In the genomic region with DNA sequence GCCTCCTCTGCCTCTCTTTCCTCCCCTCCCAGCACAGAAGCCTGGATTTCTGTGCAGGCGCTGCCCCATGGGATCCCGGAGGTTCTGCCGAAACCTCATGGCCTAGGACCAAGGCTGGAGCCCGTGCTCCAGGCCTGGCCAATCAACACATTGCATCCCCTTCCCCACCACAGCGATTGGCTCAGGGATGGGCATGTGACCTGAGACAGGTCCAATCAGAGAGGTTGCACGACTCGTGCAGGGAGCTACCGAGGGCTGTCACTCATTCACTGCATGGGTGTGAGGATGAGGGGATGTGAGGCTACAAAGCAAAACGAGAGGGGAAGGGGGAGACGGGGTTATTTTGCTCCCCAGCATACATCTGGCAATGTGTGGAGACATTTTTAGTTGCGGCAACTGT, we compare ENCODE assay signal across 18 cellular contexts. TPM values are rescaled to one million over a fixed set of nuclear protein-coding genes. Genes with fewer than 3 reads are reported as not detected.
DNase-seq lines count a peak whose midpoint lies in the region; ATAC-seq, FAIRE-seq and TF ChIP-seq lines count a peak whose summit lies in the region.
"Had no signal": no experiment of that assay in that cellular context is flagged by ENCODE, and none has a peak within 500 bp of the region (broad histone marks: within the 10 kb centered on the region; RNA-seq: fewer than 3 reads in every experiment).

No MANE protein-coding gene starts in this region.

- no peak for DNase-seq in GM23338 (ENCODE audit: low spot score)
- no peak for DNase-seq in IMR-90
- no peak for DNase-seq in GM12878 (ENCODE audit: low read depth, low spot score)
- DNase-seq in iPS-NIHi11 (ENCODE audit: low spot score): peak; percentile 36
- no peak for DNase-seq in activated CD8-positive, alpha-beta memory T cell treated with anti-CD3 and anti-CD28 coated beads for 24 hours
- no peak for DNase-seq in activated T-cell treated with anti-CD3 and anti-CD28 coated beads, Interleukin-2, amount 50 U/mL, for 1 hour
- no peak for DNase-seq in GM10248 (ENCODE audit: extremely low spot score)
- DNase-seq: 8988T; AML-193; Caco-2; CD8-positive, alpha-beta memory T cell; DMS53; GF-D8; GOT3 had no signal

- H2AK5ac ChIP-seq in IMR-90 (ENCODE audit: low read depth, low read length): no peak overlapping the region

- H3K9me3 ChIP-seq in IMR-90 (ENCODE audit: control insufficient read depth, insufficient read depth, low read length) (no peaks in the 10 kb centered on the region), GM12878 (replicated peaks; ENCODE audit: control insufficient read depth, insufficient read depth, low read length) (no peaks in the 10 kb centered on the region)
- H3K9me3 ChIP-seq: BLaER1, Caco-2 had no signal

- BruUV-seq in IMR-90 (replicated peaks; lab: Mats Ljungman, UMichigan): no TSS peak
- no TSS peak for BruUV-seq in GM12878 (replicated peaks; lab: Mats Ljungman, UMichigan)

- H2AFZ ChIP-seq in GM23338: no peak overlapping the region
- no peak overlapping the region for H2AFZ ChIP-seq in IMR-90 (replicated peaks; ENCODE audit: low read length, poor library complexity)
- no peak overlapping the region for H2AFZ ChIP-seq in GM12878 (ENCODE audit: control insufficient read depth, low read depth, low read length)

- 90% methylated on average over 2 of the region's 11 CpGs; no CpG with 5 or more reads in 1 of the 2 experiments for WGBS in IMR-90 (ENCODE audit: extremely low coverage in 2 of 2, insufficient read length in 1 of 2), 2 experiments
- 51% methylated on average over 8 of the region's 11 CpGs for WGBS in GM12878 (ENCODE audit: insufficient coverage, insufficient replicate concordance, low lambda C conversion rate, missing lambda C conversion rate)

- no peak overlapping the region for H2BK20ac ChIP-seq in IMR-90 (ENCODE audit: low read depth, low read length)

- H3K4me2 ChIP-seq in GM23338 (no peak overlapping the region), IMR-90 (ENCODE audit: low read depth, low read length) (no peak overlapping the region), GM12878 (ENCODE audit: control insufficient read depth, insufficient read depth) (no peak overlapping the region)
- H3K4me2 ChIP-seq: BLaER1 had no signal

- no peak overlapping the region for H4K5ac ChIP-seq in IMR-90 (ENCODE audit: low read depth, low read length)

- TF ChIP-seq EP300 in GM12878 (IDR thresholded peaks at IDR 0.05; ENCODE audit: borderline replicate concordance in 1 of 2, control insufficient read depth in 1 of 2, low read depth in 2 of 2, low read length in 2 of 2): no peak

- ATAC-seq in GM23338 (peak; percentile 62), IMR-90 (ENCODE audit: low read depth) (no peak), GM12878 (no peak), HG02870 (IDR thresholded peaks at IDR 0.05; ENCODE audit: unreplicated experiment) (no peak)
- ATAC-seq: HCT116 had no signal

- no peaks in the 10 kb centered on the region for H3K27me3 ChIP-seq in GM23338 (ENCODE audit: insufficient read depth)
- H3K27me3 ChIP-seq in IMR-90 (ENCODE audit: control insufficient read depth, insufficient read depth, low read length): peaks cover 3% of the 10 kb centered on the region; the same call in 1 of the 2 replicates
- H3K27me3 ChIP-seq in GM12878 (replicated peaks in 1 of 2; ENCODE audit: control insufficient read depth in 2 of 2, insufficient read depth in 2 of 2, low read length in 1 of 2): no peaks in the 10 kb centered on the region
- H3K27me3 ChIP-seq: BLaER1 had no signal

- H3K23ac ChIP-seq in IMR-90 (ENCODE audit: low read depth, low read length): no peak overlapping the region

- H3K4ac ChIP-seq in IMR-90 (ENCODE audit: low read depth, low read length): no peak overlapping the region

- H3K36me3 ChIP-seq in GM23338 (ENCODE audit: insufficient read depth) (no peaks in the 10 kb centered on the region), IMR-90 (ENCODE audit: control insufficient read depth, insufficient read depth, low read length) (no peaks in the 10 kb centered on the region), GM12878 (ENCODE audit: control insufficient read depth in 2 of 2, insufficient read depth in 2 of 2, low read length in 1 of 2) (no peaks in the 10 kb centered on the region)
- H3K36me3 ChIP-seq: BLaER1 had no signal

- H2BK5ac ChIP-seq in IMR-90 (ENCODE audit: low read depth, low read length, poor library complexity, severe bottlenecking): no peak overlapping the region

- no peak overlapping the region for H2BK15ac ChIP-seq in IMR-90 (ENCODE audit: low read depth, low read length)

- POLR2A ChIA-PET in IMR-90 (lab: Charles Lee; ENCODE audit: unreplicated experiment) (no interaction called here), GM12878 (lab: Charles Lee) (no interaction called here), GM10248 (lab: Yijun Ruan, JAX) (no interaction called here)

- no peaks in the 10 kb centered on the region for H3K79me1 ChIP-seq in IMR-90 (ENCODE audit: low read depth in 1 of 2, low read length in 2 of 2)

- H3K9ac ChIP-seq in IMR-90 (ENCODE audit: low read depth, low read length) (no peak overlapping the region), GM12878 (ENCODE audit: control insufficient read depth, insufficient read depth, low read length) (no peak overlapping the region)
- H3K9ac ChIP-seq: BLaER1 had no signal

- SMC1A ChIA-PET in GM12878 (lab: Charles Lee; ENCODE audit: uncharacterized antibody, unreplicated experiment): no interaction called here

- in situ Hi-C loops in IMR-90 (cut with MboI; ENCODE audit: low sequenced_read_pairs) (no loop called here), GM12878 (cut with MboI) (no loop called here)

- H2AK9ac ChIP-seq in IMR-90 (replicated peaks; ENCODE audit: low read depth, low read length, poor library complexity): no peak overlapping the region

- H3K79me2 ChIP-seq in GM23338 (replicated peaks; ENCODE audit: insufficient read depth): no peaks in the 10 kb centered on the region
- H3K79me2 ChIP-seq in GM12878 (ENCODE audit: control insufficient read depth, insufficient read depth, low read length): no peaks in the 10 kb centered on the region

- H3K4me3 Mint-ChIP-seq in GM23338: no peak overlapping the region
- H3K4me3 Mint-ChIP-seq: CD8-positive, alpha-beta memory T cell had no signal

- no peak overlapping the region for H3K18ac ChIP-seq in IMR-90 (ENCODE audit: low read depth, low read length)

- no peak for FAIRE-seq in GM12878 (lab: Jason Lieb, UNC)

- H3K4me3 ChIP-seq in GM23338 (no peak overlapping the region), IMR-90 (ENCODE audit: insufficient read depth, low read depth, low read length) (no peak overlapping the region), GM12878 (no peak overlapping the region)
- H3K4me3 ChIP-seq: BLaER1 had no signal

- no peaks in the 10 kb centered on the region for H3K9me3 Mint-ChIP-seq in GM23338
- H3K9me3 Mint-ChIP-seq: CD8-positive, alpha-beta memory T cell had no signal

- no peak overlapping the region for H4K8ac ChIP-seq in IMR-90 (ENCODE audit: low read depth in 2 of 2, low read length in 2 of 2)

- TF ChIP-seq POLR2A in IMR-90 (IDR thresholded peaks at IDR 0.05; ENCODE audit: low read depth, low read length) (no peak), GM12878 (IDR thresholded peaks at IDR 0.05; ENCODE audit: low read depth, low read length) (no peak)

- H3K4me1 ChIP-seq in GM23338 (ENCODE audit: insufficient read depth) (no peaks in the 10 kb centered on the region), IMR-90 (ENCODE audit: control insufficient read depth, insufficient read depth, low read length) (no peaks in the 10 kb centered on the region), GM12878 (ENCODE audit: control insufficient read depth, insufficient read depth, low read length) (no peaks in the 10 kb centered on the region)
- H3K4me1 ChIP-seq: Caco-2 had no signal

- H3K27ac Mint-ChIP-seq in GM23338: no peak overlapping the region
- H3K27ac Mint-ChIP-seq: CD8-positive, alpha-beta memory T cell had no signal

- H3K4me1 Mint-ChIP-seq in GM23338: no peaks in the 10 kb centered on the region
- H3K4me1 Mint-ChIP-seq: CD8-positive, alpha-beta memory T cell had no signal

- no peak overlapping the region for H3K56ac ChIP-seq in IMR-90 (ENCODE audit: extremely low read depth, insufficient read depth, low read length)

- TF ChIP-seq RAD21 in IMR-90 (IDR thresholded peaks at IDR 0.05; ENCODE audit: low read length): no peak
- no peak for TF ChIP-seq RAD21 in GM12878 (IDR thresholded peaks at IDR 0.05; ENCODE audit: insufficient read depth, low read depth, low read length)

- dilution Hi-C loops in IMR-90 (cut with HindIII; ENCODE audit: low sequenced_read_pairs, unreplicated experiment): no loop called here

- H3K14ac ChIP-seq in IMR-90 (replicated peaks; ENCODE audit: low read depth, low read length): no peak overlapping the region

- H3K27ac ChIP-seq in GM23338 (ENCODE audit: low read depth): no peak overlapping the region
- H3K27ac ChIP-seq in IMR-90 (ENCODE audit: insufficient read depth, low read length): no peak overlapping the region
- no peak overlapping the region for H3K27ac ChIP-seq in GM12878 (ENCODE audit: control insufficient read depth, insufficient read depth)
- H3K27ac ChIP-seq: BLaER1 had no signal

- H4K20me1 ChIP-seq in GM23338 (replicated peaks; ENCODE audit: insufficient read depth) (no peaks in the 10 kb centered on the region), IMR-90 (ENCODE audit: insufficient read depth, low read length) (no peaks in the 10 kb centered on the region), GM12878 (ENCODE audit: control insufficient read depth, insufficient read depth) (no peaks in the 10 kb centered on the region)
- H4K20me1 ChIP-seq: BLaER1 had no signal

- H2BK120ac ChIP-seq in IMR-90 (ENCODE audit: low read depth, low read length): no peak overlapping the region

- no peaks in the 10 kb centered on the region for H3F3A ChIP-seq in GM23338 (replicated peaks; ENCODE audit: low read depth)

- CTCF ChIA-PET in IMR-90 (lab: Yijun Ruan, JAX) (no interaction called here), GM12878 (lab: Yijun Ruan, JAX) (no interaction called here), GM10248 (lab: Yijun Ruan, JAX) (no interaction called here)

- no peak for TF ChIP-seq CTCF in GM23338 (conservative IDR thresholded peaks at IDR 0.05; ENCODE audit: low read depth in 2 of 2)
- no peak for TF ChIP-seq CTCF in IMR-90 (conservative IDR thresholded peaks at IDR 0.05; ENCODE audit: low read depth, low read length)
- no peak for TF ChIP-seq CTCF in GM12878 (IDR thresholded peaks at IDR 0.05 in 2 of 3, conservative IDR thresholded peaks at IDR 0.05 in 1 of 3; ENCODE audit: control insufficient read depth in 2 of 3, extremely low read depth in 1 of 3, insufficient read depth in 1 of 3, low read depth in 3 of 3, low read length in 3 of 3)
- no peak for TF ChIP-seq CTCF in GM10248 (IDR thresholded peaks at IDR 0.05; ENCODE audit: control extremely low read depth, extremely low read depth, low read depth, missing control alignments)

- H3K9me1 ChIP-seq in IMR-90 (ENCODE audit: insufficient read depth, low read length): no peaks in the 10 kb centered on the region

- RAD21 ChIA-PET in GM12878 (lab: Charles Lee; ENCODE audit: unreplicated experiment): no interaction called here

- H3K27me3 Mint-ChIP-seq in GM23338 (ENCODE audit: insufficient read depth, low read depth, poor library complexity): no peaks in the 10 kb centered on the region

- intact Hi-C loops in IMR-90 (cut with micrococcal nuclease): no loop called here
- intact Hi-C loops in GM12878 (cut with micrococcal nuclease; ENCODE audit: unreplicated experiment): no loop called here

- H4K91ac ChIP-seq in IMR-90 (ENCODE audit: insufficient read depth, low read depth, low read length): no peak overlapping the region

- no peaks in the 10 kb centered on the region for H3K9me2 ChIP-seq in GM23338 (ENCODE audit: insufficient read depth)

- H3K36me3 Mint-ChIP-seq in GM23338 (ENCODE audit: low read depth): no peaks in the 10 kb centered on the region
- H3K36me3 Mint-ChIP-seq: CD8-positive, alpha-beta memory T cell had no signal

RNA-seq across cellular contexts. Expression of a gene that starts 3.3 kb away (rescaled TPM):
- not detected in 2 replicates for total RNA-seq in GM23338 (2014; rRNA removed; shearing (Covaris generic))
- polyA plus RNA-seq in GM23338 (2016; fragmentation: Nextera tagmentation; extraction: Ambion mirVana) (not detected in 2 replicates), IMR-90 (2012; rRNA removed) (not detected in 2 replicates), GM12878 (2011; rRNA removed) (not detected in 2 replicates), GM12878 (2014; fragmentation: Illumina TruSeq; extraction: Trizol) (not detected in 2 replicates), GM12878 (2014; fragmentation: Nextera tagmentation; extraction: Ambion mirVana) (not detected), GM12878 (2014; rRNA removed) (not detected in 2 replicates), GM12878 (2016; fragmentation: Nextera tagmentation; extraction: Ambion mirVana) (not detected)
- total RNA-seq in IMR-90 (2012; rRNA removed) (not detected in 2 replicates), GM12878 (2014; rRNA removed) (not detected in 2 replicates), GM12878 (2014; rRNA removed; fragmentation: Illumina TruSeq; extraction: Trizol) (not detected in 2 replicates), GM12878 (2021) (0.27 TPM in 1 of 2 replicates, not detected in the other)
- 0.05 TPM in 1 of 2 replicates, not detected in the other for polyA plus RNA-seq in IMR-90 (2012; cell fraction: cytosol; rRNA removed)
- polyA plus RNA-seq in IMR-90 (2012; cell fraction: nucleus; rRNA removed; ENCODE audit: low replicate concordance): not detected in 2 replicates
- total RNA-seq in GM12878 (2013; cell fraction: nucleolus; rRNA removed): not detected in 2 replicates
- not detected for polyA plus RNA-seq in GM12878 (2011; ENCODE audit: low read depth)
- polyA plus RNA-seq in GM12878 (2011; cell fraction: cytosol; rRNA removed): not detected in 2 replicates
- not detected in 2 replicates for polyA plus RNA-seq in GM12878 (2011; cell fraction: nucleus; rRNA removed)
- polyA plus RNA-seq in GM12878 (2012): not detected in 2 replicates
- polyA minus RNA-seq in GM12878 (2011; rRNA and poly(A)+ RNA removed): not detected in 2 replicates
- not detected in 2 replicates for polyA minus RNA-seq in GM12878 (2011; cell fraction: cytosol; rRNA and poly(A)+ RNA removed)
- not detected in 2 replicates for polyA minus RNA-seq in GM12878 (2011; cell fraction: nucleus; rRNA and poly(A)+ RNA removed)
- total RNA-seq: Caco-2; CD8-positive, alpha-beta memory T cell; HT-29 had no signal
- polyA plus RNA-seq: CD8-positive, alpha-beta memory T cell had no signal

RNA-seq across cellular contexts. Expression of a gene that starts 16.1 kb away (rescaled TPM):
- not detected in 2 replicates for total RNA-seq in GM23338 (2014; rRNA removed; shearing (Covaris generic))
- polyA plus RNA-seq in GM23338 (2016; fragmentation: Nextera tagmentation; extraction: Ambion mirVana) (not detected in 2 replicates), IMR-90 (2012; rRNA removed) (not detected in 2 replicates), GM12878 (2011; rRNA removed) (not detected in 2 replicates), GM12878 (2014; fragmentation: Illumina TruSeq; extraction: Trizol) (not detected in 2 replicates), GM12878 (2014; fragmentation: Nextera tagmentation; extraction: Ambion mirVana) (not detected), GM12878 (2014; rRNA removed) (not detected in 2 replicates), GM12878 (2016; fragmentation: Nextera tagmentation; extraction: Ambion mirVana) (not detected)
- total RNA-seq in IMR-90 (2012; rRNA removed) (not detected in 2 replicates), GM12878 (2014; rRNA removed) (not detected in 2 replicates), GM12878 (2014; rRNA removed; fragmentation: Illumina TruSeq; extraction: Trizol) (not detected in 2 replicates), GM12878 (2021) (0.90 and 1.5 TPM in 2 replicates)
- polyA plus RNA-seq in IMR-90 (2012; cell fraction: cytosol; rRNA removed): not detected in 2 replicates
- not detected in 2 replicates for polyA plus RNA-seq in IMR-90 (2012; cell fraction: nucleus; rRNA removed; ENCODE audit: low replicate concordance)
- not detected in 2 replicates for total RNA-seq in GM12878 (2013; cell fraction: nucleolus; rRNA removed)
- not detected for polyA plus RNA-seq in GM12878 (2011; ENCODE audit: low read depth)
- polyA plus RNA-seq in GM12878 (2011; cell fraction: cytosol; rRNA removed): not detected in 2 replicates
- not detected in 2 replicates for polyA plus RNA-seq in GM12878 (2011; cell fraction: nucleus; rRNA removed)
- polyA plus RNA-seq in GM12878 (2012): not detected in 2 replicates
- polyA minus RNA-seq in GM12878 (2011; rRNA and poly(A)+ RNA removed): not detected in 2 replicates
- not detected in 2 replicates for polyA minus RNA-seq in GM12878 (2011; cell fraction: cytosol; rRNA and poly(A)+ RNA removed)
- not detected in 2 replicates for polyA minus RNA-seq in GM12878 (2011; cell fraction: nucleus; rRNA and poly(A)+ RNA removed)
- total RNA-seq: Caco-2; CD8-positive, alpha-beta memory T cell; HT-29 had no signal
- polyA plus RNA-seq: CD8-positive, alpha-beta memory T cell had no signal

RNA-seq across cellular contexts. Expression of a gene that starts 34.4 kb away (rescaled TPM):
- 0.24 TPM in 1 of 2 replicates, not detected in the other for total RNA-seq in GM23338 (2014; rRNA removed; shearing (Covaris generic))
- not detected in 2 replicates for polyA plus RNA-seq in GM23338 (2016; fragmentation: Nextera tagmentation; extraction: Ambion mirVana)
- total RNA-seq in IMR-90 (2012; rRNA removed): not detected in 2 replicates
- not detected in 2 replicates for polyA plus RNA-seq in IMR-90 (2012; rRNA removed)
- polyA plus RNA-seq in IMR-90 (2012; cell fraction: cytosol; rRNA removed): not detected in 2 replicates
- 0.86 and 1.7 TPM in 2 replicates for polyA plus RNA-seq in IMR-90 (2012; cell fraction: nucleus; rRNA removed; ENCODE audit: low replicate concordance)
- not detected in 2 replicates for total RNA-seq in GM12878 (2013; cell fraction: nucleolus; rRNA removed)
- total RNA-seq in GM12878 (2014; rRNA removed): not detected in 2 replicates
- not detected in 2 replicates for total RNA-seq in GM12878 (2014; rRNA removed; fragmentation: Illumina TruSeq; extraction: Trizol)
- total RNA-seq in GM12878 (2021): 1.5 and 1.9 TPM in 2 replicates
- polyA plus RNA-seq in GM12878 (2011; ENCODE audit: low read depth): not detected
- not detected in 2 replicates for polyA plus RNA-seq in GM12878 (2011; rRNA removed)
- not detected in 2 replicates for polyA plus RNA-seq in GM12878 (2011; cell fraction: cytosol; rRNA removed)
- 0.22 TPM in 1 of 2 replicates, not detected in the other for polyA plus RNA-seq in GM12878 (2011; cell fraction: nucleus; rRNA removed)
- polyA plus RNA-seq in GM12878 (2012): not detected in 2 replicates
- polyA plus RNA-seq in GM12878 (2014; fragmentation: Illumina TruSeq; extraction: Trizol): 0.79 TPM in 1 of 2 replicates, not detected in the other
- polyA plus RNA-seq in GM12878 (2014; fragmentation: Nextera tagmentation; extraction: Ambion mirVana): not detected
- polyA plus RNA-seq in GM12878 (2014; rRNA removed): 0.03 TPM in 1 of 2 replicates, not detected in the other
- not detected for polyA plus RNA-seq in GM12878 (2016; fragmentation: Nextera tagmentation; extraction: Ambion mirVana)
- polyA minus RNA-seq in GM12878 (2011; rRNA and poly(A)+ RNA removed): not detected in 2 replicates
- polyA minus RNA-seq in GM12878 (2011; cell fraction: cytosol; rRNA and poly(A)+ RNA removed): not detected in 2 replicates
- not detected in 2 replicates for polyA minus RNA-seq in GM12878 (2011; cell fraction: nucleus; rRNA and poly(A)+ RNA removed)
- total RNA-seq: Caco-2; CD8-positive, alpha-beta memory T cell; HT-29 had no signal
- polyA plus RNA-seq: CD8-positive, alpha-beta memory T cell had no signal

RNA-seq across cellular contexts. Expression of a gene that starts 51.4 kb away (rescaled TPM):
- 25.0 and 26.1 TPM in 2 replicates for total RNA-seq in GM23338 (2014; rRNA removed; shearing (Covaris generic))
- polyA plus RNA-seq in GM23338 (2016; fragmentation: Nextera tagmentation; extraction: Ambion mirVana) (7.7 and 9.2 TPM in 2 replicates), IMR-90 (2012; rRNA removed) (7.8 and 8.3 TPM in 2 replicates), GM12878 (2011; rRNA removed) (10.1 and 14.6 TPM in 2 replicates), GM12878 (2014; fragmentation: Illumina TruSeq; extraction: Trizol) (7.9 and 8.2 TPM in 2 replicates), GM12878 (2014; fragmentation: Nextera tagmentation; extraction: Ambion mirVana) (1 to 10 TPM; 2.7 to 3.9 TPM), GM12878 (2014; rRNA removed) (8.8 and 9.8 TPM in 2 replicates), GM12878 (2016; fragmentation: Nextera tagmentation; extraction: Ambion mirVana) (1 to 10 TPM; 7.2 to 7.6 TPM)
- total RNA-seq in IMR-90 (2012; rRNA removed) (5.3 and 7.0 TPM in 2 replicates), GM12878 (2014; rRNA removed) (7.6 and 8.7 TPM in 2 replicates), GM12878 (2014; rRNA removed; fragmentation: Illumina TruSeq; extraction: Trizol) (6.3 and 6.5 TPM in 2 replicates), GM12878 (2021) (8.5 and 10.8 TPM in 2 replicates)
- 8.0 and 8.7 TPM in 2 replicates for polyA plus RNA-seq in IMR-90 (2012; cell fraction: cytosol; rRNA removed)
- polyA plus RNA-seq in IMR-90 (2012; cell fraction: nucleus; rRNA removed; ENCODE audit: low replicate concordance): 19.8 and 20.6 TPM in 2 replicates
- 9.2 and 9.5 TPM in 2 replicates for total RNA-seq in GM12878 (2013; cell fraction: nucleolus; rRNA removed)
- 5.6 TPM for polyA plus RNA-seq in GM12878 (2011; ENCODE audit: low read depth)
- 20.3 and 21.5 TPM in 2 replicates for polyA plus RNA-seq in GM12878 (2011; cell fraction: cytosol; rRNA removed)
- 17.7 and 18.3 TPM in 2 replicates for polyA plus RNA-seq in GM12878 (2011; cell fraction: nucleus; rRNA removed)
- polyA plus RNA-seq in GM12878 (2012): 6.6 and 6.7 TPM in 2 replicates
- 13.1 and 16.9 TPM in 2 replicates for polyA minus RNA-seq in GM12878 (2011; rRNA and poly(A)+ RNA removed)
- 10.6 and 11.2 TPM in 2 replicates for polyA minus RNA-seq in GM12878 (2011; cell fraction: cytosol; rRNA and poly(A)+ RNA removed)
- polyA minus RNA-seq in GM12878 (2011; cell fraction: nucleus; rRNA and poly(A)+ RNA removed): 4.2 and 6.9 TPM in 2 replicates

RNA-seq across cellular contexts. Expression of a gene that starts 54.1 kb away (rescaled TPM):
- total RNA-seq in GM23338 (2014; rRNA removed; shearing (Covaris generic)): 18.0 and 20.9 TPM in 2 replicates
- polyA plus RNA-seq in GM23338 (2016; fragmentation: Nextera tagmentation; extraction: Ambion mirVana) (6.3 and 7.2 TPM in 2 replicates), IMR-90 (2012; rRNA removed) (6.9 and 8.0 TPM in 2 replicates), GM12878 (2011; rRNA removed) (8.6 and 10.6 TPM in 2 replicates), GM12878 (2014; fragmentation: Illumina TruSeq; extraction: Trizol) (8.5 and 10.7 TPM in 2 replicates), GM12878 (2014; fragmentation: Nextera tagmentation; extraction: Ambion mirVana) (1 to 10 TPM; 2.4 to 4.4 TPM), GM12878 (2014; rRNA removed) (7.0 and 7.1 TPM in 2 replicates), GM12878 (2016; fragmentation: Nextera tagmentation; extraction: Ambion mirVana) (1 to 10 TPM; 6.8 to 6.9 TPM)
- total RNA-seq in IMR-90 (2012; rRNA removed) (12.5 and 13.1 TPM in 2 replicates), GM12878 (2014; rRNA removed) (12.2 and 12.7 TPM in 2 replicates), GM12878 (2014; rRNA removed; fragmentation: Illumina TruSeq; extraction: Trizol) (9.4 and 10.3 TPM in 2 replicates), GM12878 (2021) (10.3 and 11.8 TPM in 2 replicates)
- 2.5 TPM in 2 replicates for polyA plus RNA-seq in IMR-90 (2012; cell fraction: cytosol; rRNA removed)
- 4.5 and 13.3 TPM in 2 replicates for polyA plus RNA-seq in IMR-90 (2012; cell fraction: nucleus; rRNA removed; ENCODE audit: low replicate concordance)
- 36.5 and 37.0 TPM in 2 replicates for total RNA-seq in GM12878 (2013; cell fraction: nucleolus; rRNA removed)
- 2.7 TPM for polyA plus RNA-seq in GM12878 (2011; ENCODE audit: low read depth)
- polyA plus RNA-seq in GM12878 (2011; cell fraction: cytosol; rRNA removed): 5.0 and 7.7 TPM in 2 replicates
- polyA plus RNA-seq in GM12878 (2011; cell fraction: nucleus; rRNA removed): 7.1 and 10.2 TPM in 2 replicates
- polyA plus RNA-seq in GM12878 (2012): 3.7 and 5.3 TPM in 2 replicates
- 10.9 and 16.5 TPM in 2 replicates for polyA minus RNA-seq in GM12878 (2011; rRNA and poly(A)+ RNA removed)
- 7.1 and 10.0 TPM in 2 replicates for polyA minus RNA-seq in GM12878 (2011; cell fraction: cytosol; rRNA and poly(A)+ RNA removed)
- 2.9 and 6.0 TPM in 2 replicates for polyA minus RNA-seq in GM12878 (2011; cell fraction: nucleus; rRNA and poly(A)+ RNA removed)
